ENCODE assay signal across 8 cellular contexts in genomic region chr14:95662376-95663186, GRCh38. TPM values are rescaled to one million over a fixed set of nuclear protein-coding genes. Genes with fewer than 3 reads are reported as not detected.
DNase-seq lines count a peak whose midpoint lies in the region; ATAC-seq lines count a peak whose summit lies in the region.

No MANE protein-coding gene starts in this region.

- no peaks in the 10 kb centered on the region for H3K27me3 Mint-ChIP-seq in activated naive CD8-positive, alpha-beta T cell treated with anti-CD3 and anti-CD28 coated beads for 36 hours

- H3K36me3 Mint-ChIP-seq in activated naive CD8-positive, alpha-beta T cell treated with anti-CD3 and anti-CD28 coated beads for 36 hours: no peaks in the 10 kb centered on the region

- peak overlapping the region; percentile 18 for H3K27ac Mint-ChIP-seq in activated naive CD8-positive, alpha-beta T cell treated with anti-CD3 and anti-CD28 coated beads for 36 hours

- no peak overlapping the region for H3K4me3 Mint-ChIP-seq in activated naive CD8-positive, alpha-beta T cell treated with anti-CD3 and anti-CD28 coated beads for 36 hours

- peak; percentile 34 for ATAC-seq in GM19467 (IDR thresholded peaks at IDR 0.05; ENCODE audit: unreplicated experiment)
- ATAC-seq in HG03108 (IDR thresholded peaks at IDR 0.05; ENCODE audit: unreplicated experiment): peak; percentile 23

- H3K4me1 Mint-ChIP-seq in activated naive CD8-positive, alpha-beta T cell treated with anti-CD3 and anti-CD28 coated beads for 36 hours: peaks cover 5% of the 10 kb centered on the region

- DNase-seq in Caki2 (ENCODE audit: low read depth) (peak; percentile 26), caudate nucleus (lab: John Stamatoyannopoulos, UW) (no peak), HuH-7 (ENCODE audit: low spot score) (no peak), activated gamma-delta T cell treated with Interleukin-2 at 50 U/mL for 16 hours (no peak), dermis blood vessel endothelial cell (no peak)
- no peak for DNase-seq in activated naive CD8-positive, alpha-beta T cell treated with anti-CD3 and anti-CD28 coated beads for 36 hours

- in situ Hi-C loops in Caki2 (cut with HindIII; ENCODE audit: low pct_unique_long_range_greater_than_20kb, low sequenced_read_pairs): no loop called here

- H3K27ac ChIP-seq in caudate nucleus (ENCODE audit: low read depth, low read length): no peak overlapping the region

- no peaks in the 10 kb centered on the region for H3K9me3 Mint-ChIP-seq in activated naive CD8-positive, alpha-beta T cell treated with anti-CD3 and anti-CD28 coated beads for 36 hours

RNA-seq across cellular contexts. Expression of gene TCL1B, which starts 23.6 kb away (rescaled TPM):
- not detected in 2 replicates for total RNA-seq in Caki2 (2014; rRNA removed; shearing (Covaris generic); ENCODE audit: low replicate concordance)
- not detected for total RNA-seq in activated naive CD8-positive, alpha-beta T cell treated with anti-CD3 and anti-CD28 coated beads for 36 hours
- not detected in 2 replicates for total RNA-seq in dermis blood vessel endothelial cell

RNA-seq across cellular contexts. Expression of gene TCL1A, which starts 51.3 kb away (rescaled TPM):
- not detected in 2 replicates for total RNA-seq in Caki2 (2014; rRNA removed; shearing (Covaris generic); ENCODE audit: low replicate concordance)
- total RNA-seq in activated naive CD8-positive, alpha-beta T cell treated with anti-CD3 and anti-CD28 coated beads for 36 hours: 1 to 10 TPM; 2.8 to 3.0 TPM
- total RNA-seq in dermis blood vessel endothelial cell: not detected in 2 replicates
